In the genomic region with DNA sequence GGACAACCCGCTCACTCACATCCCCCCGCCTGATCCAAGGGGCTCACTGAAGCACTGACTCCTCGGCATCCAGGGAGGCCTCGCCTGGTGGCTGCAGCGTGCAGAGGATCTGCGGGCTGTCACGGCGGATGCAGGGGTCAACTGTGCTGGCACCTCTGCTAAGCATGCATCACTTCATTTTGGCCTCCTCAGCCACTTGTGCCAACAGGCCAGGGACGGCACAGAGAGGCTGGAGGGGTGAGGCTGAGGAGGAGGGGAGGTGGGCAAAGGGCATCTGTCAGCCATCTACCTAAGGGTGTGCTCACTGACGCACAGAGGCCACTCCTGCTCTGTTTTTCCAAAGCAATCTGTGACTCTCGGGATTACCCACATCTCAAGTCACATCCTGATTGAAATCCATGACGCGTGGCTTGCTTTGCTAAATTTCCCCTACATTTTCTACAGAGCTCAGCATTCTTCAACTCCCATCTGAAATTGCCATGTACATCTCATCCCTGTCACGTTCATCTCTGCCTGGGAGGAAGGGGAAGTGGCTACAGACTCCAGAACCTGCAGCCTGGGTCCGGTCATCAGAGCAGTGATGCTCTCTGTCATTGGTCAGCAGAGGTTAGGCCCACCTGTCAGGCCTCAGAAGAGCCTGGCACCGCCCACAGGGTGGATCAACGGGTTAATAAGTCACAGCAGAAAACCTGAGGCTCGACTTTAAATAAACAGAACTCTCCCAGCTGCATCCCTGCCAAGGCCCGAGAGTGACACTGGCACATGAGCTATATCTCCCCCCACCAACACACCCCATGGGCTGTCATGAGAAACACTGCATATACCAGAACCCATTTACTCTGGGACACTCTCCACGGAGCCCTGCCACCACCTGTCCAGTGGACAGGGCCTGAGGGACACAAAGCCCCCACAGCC, we compare ENCODE assay signal across 10 cellular contexts. TPM values are rescaled to one million over a fixed set of nuclear protein-coding genes. Genes with fewer than 3 reads are reported as not detected.
DNase-seq lines count a peak whose midpoint lies in the region; ATAC-seq lines count a peak whose summit lies in the region.
"Had no signal": no experiment of that assay in that cellular context is flagged by ENCODE, and none has a peak within 500 bp of the region (broad histone marks: within the 10 kb centered on the region; RNA-seq: fewer than 3 reads in every experiment).

No MANE protein-coding gene starts in this region.

- H3K36me3 ChIP-seq in thymus (ENCODE audit: control insufficient read depth, insufficient read depth): no peaks in the 10 kb centered on the region

- ATAC-seq in T-cell (replicated peaks in 1 of 4) (no peak), HG02852 (IDR thresholded peaks at IDR 0.05; ENCODE audit: unreplicated experiment) (no peak), HG02870 (IDR thresholded peaks at IDR 0.05; ENCODE audit: unreplicated experiment) (no peak)

- POLR2A ChIA-PET in activated CD4-positive, alpha-beta T cell treated with anti-CD3 and anti-CD28 coated beads, Interleukin-2, amount 10 ng/mL, durations not matched to agents 7 days and 5 days (lab: Charles Lee): no interaction called here
- POLR2A ChIA-PET in T-cell (lab: Charles Lee): no interaction called here

- 87% methylated on average over 20 of the region's 20 CpGs for WGBS in thymus

- H3K27ac Mint-ChIP-seq in activated CD4-positive, alpha-beta T cell treated with anti-CD3 and anti-CD28 coated beads, Interleukin-2, amount 10 ng/mL, durations not matched to agents 7 days and 5 days: peak overlapping the region; percentile 54
- H3K27ac Mint-ChIP-seq in activated CD4-positive, alpha-beta T cell treated with anti-CD3 and anti-CD28 coated beads, Interleukin-2, amount 10 ng/mL, durations not matched to agents 24 days and 14 days: no peak overlapping the region
- H3K27ac Mint-ChIP-seq in T-cell: peak overlapping the region; percentile 68 to 93

- no peaks in the 10 kb centered on the region for H3K36me3 Mint-ChIP-seq in activated CD4-positive, alpha-beta T cell treated with anti-CD3 and anti-CD28 coated beads, Interleukin-2, amount 10 ng/mL, durations not matched to agents 7 days and 5 days (ENCODE audit: low read depth)
- H3K36me3 Mint-ChIP-seq in activated CD4-positive, alpha-beta T cell treated with anti-CD3 and anti-CD28 coated beads, Interleukin-2, amount 10 ng/mL, durations not matched to agents 24 days and 14 days (ENCODE audit: low read depth): no peaks in the 10 kb centered on the region
- H3K36me3 Mint-ChIP-seq in T-cell: no peaks in the 10 kb centered on the region

- DNase-seq in activated CD4-positive, alpha-beta T cell treated with anti-CD3 and anti-CD28 coated beads, Interleukin-2, amount 10 ng/mL, durations not matched to agents 7 days and 5 days: no peak
- no peak for DNase-seq in activated CD4-positive, alpha-beta T cell treated with anti-CD3 and anti-CD28 coated beads, Interleukin-2, amount 10 ng/mL, durations not matched to agents 24 days and 14 days
- DNase-seq in T-cell: no peak
- DNase-seq in kidney tubule cell (ENCODE audit: low spot score): peak; percentile 93
- no peak for DNase-seq in DMS114 treated with DMSO at 0.1 percent for 48 hours (lab: John Stamatoyannopoulos, UW; ENCODE audit: unreplicated experiment)
- DNase-seq: activated CD4-positive, alpha-beta T cell treated with anti-CD3 and anti-CD28 coated beads for 1 hour had no signal

- no peaks in the 10 kb centered on the region for H3K27me3 ChIP-seq in thymus (ENCODE audit: control insufficient read depth, insufficient read depth)

- CTCF ChIA-PET in activated CD4-positive, alpha-beta T cell treated with anti-CD3 and anti-CD28 coated beads, Interleukin-2, amount 10 ng/mL, durations not matched to agents 7 days and 5 days (lab: Charles Lee): interaction anchor here (0.5 to 6.1 kb wide), 8 partner anchors 8 to 90 kb away, joined by 3 to 31 read pairs (median 3); partner anchors contain the start of gene REX1BD
- CTCF ChIA-PET in T-cell (lab: Charles Lee): interaction anchor here in 1 of 2 donors (0.6 to 1.5 kb wide), 2 partner anchors 8 to 15 kb away, joined by 3 to 5 read pairs; no protein-coding TSS in a partner anchor

- no peaks in the 10 kb centered on the region for H3K27me3 Mint-ChIP-seq in activated CD4-positive, alpha-beta T cell treated with anti-CD3 and anti-CD28 coated beads, Interleukin-2, amount 10 ng/mL, durations not matched to agents 7 days and 5 days
- no peaks in the 10 kb centered on the region for H3K27me3 Mint-ChIP-seq in activated CD4-positive, alpha-beta T cell treated with anti-CD3 and anti-CD28 coated beads, Interleukin-2, amount 10 ng/mL, durations not matched to agents 24 days and 14 days
- H3K27me3 Mint-ChIP-seq in T-cell: no peaks in the 10 kb centered on the region

- no peaks in the 10 kb centered on the region for H3K9me3 ChIP-seq in thymus (ENCODE audit: control insufficient read depth)

- H3K9me3 Mint-ChIP-seq in activated CD4-positive, alpha-beta T cell treated with anti-CD3 and anti-CD28 coated beads, Interleukin-2, amount 10 ng/mL, durations not matched to agents 7 days and 5 days: no peaks in the 10 kb centered on the region
- H3K9me3 Mint-ChIP-seq in activated CD4-positive, alpha-beta T cell treated with anti-CD3 and anti-CD28 coated beads, Interleukin-2, amount 10 ng/mL, durations not matched to agents 24 days and 14 days: no peaks in the 10 kb centered on the region
- no peaks in the 10 kb centered on the region for H3K9me3 Mint-ChIP-seq in T-cell

- H3K4me3 ChIP-seq in thymus (ENCODE audit: low read length): no peak overlapping the region

- H3K4me1 Mint-ChIP-seq in activated CD4-positive, alpha-beta T cell treated with anti-CD3 and anti-CD28 coated beads, Interleukin-2, amount 10 ng/mL, durations not matched to agents 7 days and 5 days: peaks cover 88% of the 10 kb centered on the region
- peaks cover 53% of the 10 kb centered on the region for H3K4me1 Mint-ChIP-seq in activated CD4-positive, alpha-beta T cell treated with anti-CD3 and anti-CD28 coated beads, Interleukin-2, amount 10 ng/mL, durations not matched to agents 24 days and 14 days
- H3K4me1 Mint-ChIP-seq in T-cell: peaks cover 78 to 97% (median 97%) of the 10 kb centered on the region in 3 donors

- peak overlapping the region; percentile 61 for H3K27ac ChIP-seq in thymus (ENCODE audit: low read depth)
- H3K27ac ChIP-seq: epithelial cell of prostate had no signal

- H3K4me3 Mint-ChIP-seq in activated CD4-positive, alpha-beta T cell treated with anti-CD3 and anti-CD28 coated beads, Interleukin-2, amount 10 ng/mL, durations not matched to agents 7 days and 5 days: no peak overlapping the region
- H3K4me3 Mint-ChIP-seq in activated CD4-positive, alpha-beta T cell treated with anti-CD3 and anti-CD28 coated beads, Interleukin-2, amount 10 ng/mL, durations not matched to agents 24 days and 14 days: no peak overlapping the region
- no peak overlapping the region for H3K4me3 Mint-ChIP-seq in T-cell

- intact Hi-C loops in activated CD4-positive, alpha-beta T cell treated with anti-CD3 and anti-CD28 coated beads, Interleukin-2, amount 10 ng/mL, durations not matched to agents 24 days and 14 days (cut with micrococcal nuclease): no loop called here

- H3K4me1 ChIP-seq in thymus (ENCODE audit: control insufficient read depth, insufficient read depth, low read length): peaks cover 4% of the 10 kb centered on the region

RNA-seq across cellular contexts. Expression of gene ELL, which starts 17.6 kb away (rescaled TPM):
- 10 to 100 TPM; 20.3 to 20.9 TPM for total RNA-seq in activated CD4-positive, alpha-beta T cell treated with anti-CD3 and anti-CD28 coated beads, Interleukin-2, amount 10 ng/mL, durations not matched to agents 7 days and 5 days
- total RNA-seq in activated CD4-positive, alpha-beta T cell treated with anti-CD3 and anti-CD28 coated beads, Interleukin-2, amount 10 ng/mL, durations not matched to agents 24 days and 14 days: 25.5 and 27.8 TPM in 2 replicates
- 10 to 100 TPM; 27.2 to 46.4 (median 33.4) TPM for total RNA-seq in T-cell
- 14.3 TPM for polyA plus RNA-seq in thymus

RNA-seq across cellular contexts. Expression of gene FKBP8, which starts 39.1 kb away (rescaled TPM):
- total RNA-seq in activated CD4-positive, alpha-beta T cell treated with anti-CD3 and anti-CD28 coated beads, Interleukin-2, amount 10 ng/mL, durations not matched to agents 7 days and 5 days: 100 to 1,000 TPM; 185 to 206 TPM
- total RNA-seq in activated CD4-positive, alpha-beta T cell treated with anti-CD3 and anti-CD28 coated beads, Interleukin-2, amount 10 ng/mL, durations not matched to agents 24 days and 14 days: 170 and 173 TPM in 2 replicates
- 100 to 1,000 TPM; 158 to 282 (median 244) TPM for total RNA-seq in T-cell
- polyA plus RNA-seq in thymus: 232 TPM

RNA-seq across cellular contexts. Expression of gene KXD1, which starts 53.4 kb away (rescaled TPM):
- 10 to 100 TPM; 95.4 to 100.0 TPM for total RNA-seq in activated CD4-positive, alpha-beta T cell treated with anti-CD3 and anti-CD28 coated beads, Interleukin-2, amount 10 ng/mL, durations not matched to agents 7 days and 5 days
- 124 and 134 TPM in 2 replicates for total RNA-seq in activated CD4-positive, alpha-beta T cell treated with anti-CD3 and anti-CD28 coated beads, Interleukin-2, amount 10 ng/mL, durations not matched to agents 24 days and 14 days
- 100 to 1,000 TPM in 1 of 5 donors, 10 to 100 TPM in 4; 73.1 to 112 (median 95.8) TPM for total RNA-seq in T-cell
- 81.9 TPM for polyA plus RNA-seq in thymus
